Comparison of ENCODE assay signal across 3 cellular contexts in the genomic region with DNA sequence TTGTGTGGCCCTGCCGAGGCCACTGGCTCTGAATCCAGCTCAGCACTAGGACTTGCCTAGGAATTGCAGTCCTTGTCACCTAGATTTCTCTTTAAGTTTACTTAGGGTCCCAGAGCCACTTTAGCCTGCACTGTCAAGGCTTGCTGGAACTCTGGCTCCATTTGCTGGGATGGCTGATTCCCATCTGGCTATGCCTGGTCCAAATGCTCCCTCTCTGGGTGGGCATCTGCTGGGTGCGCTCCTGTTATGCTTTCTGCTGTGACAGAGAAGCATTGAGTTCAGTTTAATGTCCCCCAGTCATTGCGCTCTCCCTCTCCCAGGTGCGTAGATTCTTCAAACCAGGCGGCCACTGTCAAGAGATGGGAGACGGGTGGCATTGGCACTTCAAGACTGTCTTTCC.
"Had no signal": no experiment of that assay in that cellular context is flagged by ENCODE, and none has a peak within 500 bp of the region (broad histone marks: within the 10 kb centered on the region; RNA-seq: fewer than 3 reads in every experiment).

No MANE protein-coding gene starts in this region.

- DNase-seq: GDM1, GF-D8 had no signal

- ATAC-seq: GM12878 had no signal

- H3K4me3 ChIP-seq: GM12878 had no signal
